In genomic region chr18:79093986-79094385, GRCh38 we compare ENCODE assay signal across 17 cellular contexts. TPM values are rescaled to one million over a fixed set of nuclear protein-coding genes. Genes with fewer than 3 reads are reported as not detected.
DNase-seq lines count a peak whose midpoint lies in the region; ATAC-seq and TF ChIP-seq lines count a peak whose summit lies in the region.
"Had no signal": no experiment of that assay in that cellular context is flagged by ENCODE, and none has a peak within 500 bp of the region (broad histone marks: within the 10 kb centered on the region; RNA-seq: fewer than 3 reads in every experiment).

No MANE protein-coding gene starts in this region.

- H3K27ac Mint-ChIP-seq in CD4-positive, CD25-positive, alpha-beta regulatory T cell = peak overlapping the region in 2 of 3 donors; percentile 36 to 52

- DNase-seq in CD4-positive, CD25-positive, alpha-beta regulatory T cell = no peak
- DNase-seq in NCI-H1694 (lab: John Stamatoyannopoulos, UW) (peak; percentile 33), astrocyte of the hippocampus (ENCODE audit: low read depth, low spot score) (peak; percentile 28), foreskin keratinocyte (peak; percentile 32 to 55), GM13976 (ENCODE audit: low spot score) (no peak), GM10266 (ENCODE audit: extremely low spot score) (no peak)
- DNase-seq: DMS79 treated with DMSO at 0.1 percent for 48 hours, Karpas-422, NCI-H187, NCI-H2107, NCI-H226, NCI-H510A treated with DMSO at 0.1 percent for 48 hours, NCI-H748 treated with DMSO at 0.1 percent for 48 hours had no signal

- peaks cover 2 to 16% (median 4%) of the 10 kb centered on the region in 7 donors for H3K9me3 Mint-ChIP-seq in CD4-positive, CD25-positive, alpha-beta regulatory T cell

- ATAC-seq in CD4-positive, CD25-positive, alpha-beta regulatory T cell (ENCODE audit: low read depth in 2 of 2) = no peak
- ATAC-seq in foreskin keratinocyte = peak; percentile 74
- no peak for ATAC-seq in GM21381 (IDR thresholded peaks at IDR 0.05; ENCODE audit: unreplicated experiment)
- ATAC-seq: GM12878, SK-N-SH treated with all-trans-retinoic acid at 6 μM for 48 hours had no signal

- peaks cover 28% of the 10 kb centered on the region for H3K36me3 Mint-ChIP-seq in CD4-positive, CD25-positive, alpha-beta regulatory T cell

- peaks cover 17% of the 10 kb centered on the region for H3K36me3 ChIP-seq in CD4-positive, CD25-positive, alpha-beta regulatory T cell (ENCODE audit: control insufficient read depth, insufficient read depth, low read length)

- in situ Hi-C loops in GM13976 (cut with MboI; ENCODE audit: low sequenced_read_pairs, unreplicated experiment) = no loop called here

- peak overlapping the region in 1 of 4 donors; percentile 13 for H3K4me3 Mint-ChIP-seq in CD4-positive, CD25-positive, alpha-beta regulatory T cell

- no peak overlapping the region for H3K4me3 ChIP-seq in CD4-positive, CD25-positive, alpha-beta regulatory T cell (ENCODE audit: low read depth, low read length)
- H3K4me3 ChIP-seq: GM12878 had no signal

- no peak overlapping the region for H3K27ac ChIP-seq in CD4-positive, CD25-positive, alpha-beta regulatory T cell (ENCODE audit: insufficient read depth, low read length, poor library complexity, severe bottlenecking)
- no peak overlapping the region for H3K27ac ChIP-seq in foreskin keratinocyte
- H3K27ac ChIP-seq: C4-2B had no signal

- no peaks in the 10 kb centered on the region for H3K27me3 ChIP-seq in CD4-positive, CD25-positive, alpha-beta regulatory T cell (ENCODE audit: control insufficient read depth, insufficient read depth, low read length)
- no peaks in the 10 kb centered on the region for H3K27me3 ChIP-seq in foreskin keratinocyte

- TF ChIP-seq CTCF in foreskin keratinocyte (conservative IDR thresholded peaks at IDR 0.05) (peak; percentile 20), GM13976 (IDR thresholded peaks at IDR 0.05; ENCODE audit: borderline replicate concordance, control extremely low read depth, extremely low read depth, insufficient read depth, missing control alignments) (no peak), GM10266 (IDR thresholded peaks at IDR 0.05; ENCODE audit: control insufficient read depth, insufficient read depth, low read depth, missing control alignments) (no peak)

- H3K4me1 ChIP-seq in CD4-positive, CD25-positive, alpha-beta regulatory T cell (ENCODE audit: control insufficient read depth, insufficient read depth, low read length, poor library complexity, severe bottlenecking) = peaks cover 3% of the 10 kb centered on the region
- peaks cover 16% of the 10 kb centered on the region for H3K4me1 ChIP-seq in foreskin keratinocyte

- peaks cover 20 to 61% (median 38%) of the 10 kb centered on the region in 4 donors for H3K4me1 Mint-ChIP-seq in CD4-positive, CD25-positive, alpha-beta regulatory T cell

- H3K27me3 Mint-ChIP-seq in CD4-positive, CD25-positive, alpha-beta regulatory T cell = no peaks in the 10 kb centered on the region

- no peaks in the 10 kb centered on the region for H3K9me3 ChIP-seq in CD4-positive, CD25-positive, alpha-beta regulatory T cell (ENCODE audit: control insufficient read depth in 2 of 2, low read length in 2 of 2)

RNA-seq across cellular contexts. Expression of gene ATP9B, which starts 24.8 kb away (rescaled TPM):
- total RNA-seq in CD4-positive, CD25-positive, alpha-beta regulatory T cell = 75.3 TPM
- polyA plus RNA-seq in CD4-positive, CD25-positive, alpha-beta regulatory T cell = 10 to 100 TPM; 14.1 to 17.7 (median 15.9) TPM
- total RNA-seq in foreskin keratinocyte = 9.4 and 11.8 TPM in 2 replicates
- polyA plus RNA-seq in foreskin keratinocyte = 4.8 and 6.2 TPM in 2 replicates

Comparison
In these comparisons a context has a peak if more than half of its experiments do, and no peak if none do; other contexts are left out.
1. DNase-seq: peak in NCI-H1694 (single experiment), astrocyte of the hippocampus (single experiment) and foreskin keratinocyte (2 of 2); none in CD4-positive, CD25-positive, alpha-beta regulatory T cell (0 of 3), GM13976 (single experiment) and GM10266 (single experiment).